ENCODE assay signal across 11 cellular contexts in the genomic region with DNA sequence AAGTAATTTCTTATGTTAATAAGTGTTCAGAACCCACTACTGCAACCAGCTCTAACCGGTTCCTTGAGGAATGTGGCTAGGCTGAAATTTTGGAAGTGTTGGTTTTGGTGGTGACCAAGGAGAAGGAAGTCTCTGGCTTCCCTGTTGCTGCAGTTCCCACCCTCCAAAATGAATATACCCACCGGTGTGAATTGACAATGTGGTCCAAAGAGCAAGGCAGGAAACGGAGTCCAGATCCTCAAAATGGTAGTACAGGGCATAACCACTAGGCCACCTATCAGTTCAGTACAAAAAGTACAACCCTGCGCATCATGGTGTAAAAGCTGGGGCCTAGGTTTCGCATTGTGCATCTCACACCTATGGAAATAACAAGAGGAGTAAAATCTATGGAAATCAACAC. TPM values are rescaled to one million over a fixed set of nuclear protein-coding genes. Genes with fewer than 3 reads are reported as not detected.
A peak's percentile ranks its signal among the peaks of the same experiment; 100 is the strongest.
DNase-seq lines count a peak whose midpoint lies in the region; ATAC-seq and TF ChIP-seq lines count a peak whose summit lies in the region.
"Had no signal": no experiment of that assay in that cellular context is flagged by ENCODE, and none has a peak within 500 bp of the region (broad histone marks: within the 10 kb centered on the region; RNA-seq: fewer than 3 reads in every experiment).

No MANE protein-coding gene starts in this region.

- no peak for DNase-seq in activated CD4-positive, alpha-beta T cell treated with anti-CD3 and anti-CD28 coated beads, Interleukin-2, amount 10 ng/mL, durations not matched to agents 24 days and 14 days
- no peak for DNase-seq in activated CD4-positive, alpha-beta T cell treated with anti-CD3 and anti-CD28 coated beads for 1 hour
- DNase-seq in fibroblast of lung (ENCODE audit: low read depth in 2 of 2), result no peak
- DNase-seq in stimulated activated effector memory CD8-positive, alpha-beta T cell treated with anti-CD3 and anti-CD28 coated beads, Interleukin-12 subunit alpha, Interleukin-12 subunit beta, amount 100 ng/mL, for 72 hours (ENCODE audit: low spot score in 2 of 2), result no peak
- DNase-seq in retina, result no peak
- no peak for DNase-seq in SKM-1 (lab: John Stamatoyannopoulos, UW; ENCODE audit: unreplicated experiment)
- no peak for DNase-seq in prostate gland (ENCODE audit: low spot score)
- DNase-seq: activated CD4-positive, alpha-beta T cell treated with anti-CD3 and anti-CD28 coated beads, Interleukin-2, amount 50 U/mL, for 48 hours; AML-193; NCI-H1694 treated with DMSO at 0.1 percent for 48 hours had no signal

- peak overlapping the region; percentile 94 for H3K4me3 Mint-ChIP-seq in activated CD4-positive, alpha-beta T cell treated with anti-CD3 and anti-CD28 coated beads, Interleukin-2, amount 10 ng/mL, durations not matched to agents 24 days and 14 days
- H3K4me3 Mint-ChIP-seq in stimulated activated effector memory CD8-positive, alpha-beta T cell treated with anti-CD3 and anti-CD28 coated beads, Interleukin-12 subunit alpha, Interleukin-12 subunit beta, amount 100 ng/mL, for 72 hours, result peak overlapping the region; percentile 90

- H3K4me3 ChIP-seq in SU-DHL-6 (ENCODE audit: insufficient read depth, low read length, poor library complexity, severe bottlenecking) (peak overlapping the region; percentile 98), fibroblast of lung (replicated peaks in 1 of 4; ENCODE audit: control extremely low read depth in 1 of 4, insufficient read depth in 1 of 4, low read depth in 3 of 4, low read length in 4 of 4) (peak overlapping the region; percentile 23 to 91 (median 58)), prostate gland (peak overlapping the region in 1 of 2 donors; percentile 89)

- TF ChIP-seq POLR2A in prostate gland (IDR thresholded peaks at IDR 0.05), result no peak

- H3K27me3 ChIP-seq in SU-DHL-6 (ENCODE audit: low read length) (no peaks in the 10 kb centered on the region), fibroblast of lung (ENCODE audit: control insufficient read depth, insufficient read depth, low read length) (no peaks in the 10 kb centered on the region), prostate gland (replicated peaks; ENCODE audit: insufficient read depth) (no peaks in the 10 kb centered on the region)

- no peak overlapping the region for H3K27ac Mint-ChIP-seq in activated CD4-positive, alpha-beta T cell treated with anti-CD3 and anti-CD28 coated beads, Interleukin-2, amount 10 ng/mL, durations not matched to agents 24 days and 14 days
- H3K27ac Mint-ChIP-seq in stimulated activated effector memory CD8-positive, alpha-beta T cell treated with anti-CD3 and anti-CD28 coated beads, Interleukin-12 subunit alpha, Interleukin-12 subunit beta, amount 100 ng/mL, for 72 hours, result no peak overlapping the region

- peaks cover 46% of the 10 kb centered on the region for H3K4me1 Mint-ChIP-seq in activated CD4-positive, alpha-beta T cell treated with anti-CD3 and anti-CD28 coated beads, Interleukin-2, amount 10 ng/mL, durations not matched to agents 24 days and 14 days
- H3K4me1 Mint-ChIP-seq in stimulated activated effector memory CD8-positive, alpha-beta T cell treated with anti-CD3 and anti-CD28 coated beads, Interleukin-12 subunit alpha, Interleukin-12 subunit beta, amount 100 ng/mL, for 72 hours, result peaks cover 43% of the 10 kb centered on the region

- H3F3A ChIP-seq in SU-DHL-6 (ENCODE audit: insufficient read depth), result peaks cover 25% of the 10 kb centered on the region

- H3K9ac ChIP-seq in SU-DHL-6 (ENCODE audit: low read length), result 0 out of 2 replicates have a peak overlapping the region, but pooled peaks have one; percentile 90
- no peak overlapping the region for H3K9ac ChIP-seq in fibroblast of lung (ENCODE audit: insufficient read depth, low read length)

- H3K36me3 Mint-ChIP-seq in activated CD4-positive, alpha-beta T cell treated with anti-CD3 and anti-CD28 coated beads, Interleukin-2, amount 10 ng/mL, durations not matched to agents 24 days and 14 days (ENCODE audit: low read depth), result peaks cover 61% of the 10 kb centered on the region
- H3K36me3 Mint-ChIP-seq in stimulated activated effector memory CD8-positive, alpha-beta T cell treated with anti-CD3 and anti-CD28 coated beads, Interleukin-12 subunit alpha, Interleukin-12 subunit beta, amount 100 ng/mL, for 72 hours, result peaks cover 95% of the 10 kb centered on the region

- H3K79me2 ChIP-seq in SU-DHL-6 (ENCODE audit: insufficient read depth, low read length) (peaks cover 70% of the 10 kb centered on the region), fibroblast of lung (ENCODE audit: control insufficient read depth, insufficient read depth, low read length) (peaks cover 71% of the 10 kb centered on the region)

- H3K27ac ChIP-seq in SU-DHL-6 (ENCODE audit: low read depth, low read length), result no peak overlapping the region
- H3K27ac ChIP-seq in fibroblast of lung (ENCODE audit: insufficient read depth, low read length), result no peak overlapping the region
- H3K27ac ChIP-seq in prostate gland, result peak overlapping the region in 1 of 2 donors; percentile 98

- H3K9me3 ChIP-seq in SU-DHL-6 (ENCODE audit: insufficient read depth, low read length) (no peaks in the 10 kb centered on the region), fibroblast of lung (ENCODE audit: control insufficient read depth, insufficient read depth, low read depth, low read length) (no peaks in the 10 kb centered on the region), prostate gland (no peaks in the 10 kb centered on the region)

- no peaks in the 10 kb centered on the region for H3K27me3 Mint-ChIP-seq in activated CD4-positive, alpha-beta T cell treated with anti-CD3 and anti-CD28 coated beads, Interleukin-2, amount 10 ng/mL, durations not matched to agents 24 days and 14 days

- no peaks in the 10 kb centered on the region for H3K9me2 ChIP-seq in SU-DHL-6 (replicated peaks; ENCODE audit: insufficient read depth, low read length)

- H2AFZ ChIP-seq in SU-DHL-6 (ENCODE audit: low read depth, low read length, severe bottlenecking) (no peak overlapping the region), fibroblast of lung (ENCODE audit: low read length) (no peak overlapping the region)

- no peak for ATAC-seq in stimulated activated effector memory CD8-positive, alpha-beta T cell treated with anti-CD3 and anti-CD28 coated beads, Interleukin-12 subunit alpha, Interleukin-12 subunit beta, amount 100 ng/mL, for 72 hours

- TF ChIP-seq CTCF in SU-DHL-6 (IDR thresholded peaks at IDR 0.05; ENCODE audit: insufficient read depth, low read length, poor library complexity, severe bottlenecking), result no peak
- peak in 1 of 2 donors; percentile 19 for TF ChIP-seq CTCF in fibroblast of lung (conservative IDR thresholded peaks at IDR 0.05 in 1 of 2, IDR thresholded peaks at IDR 0.05 in 1 of 2; ENCODE audit: low read depth in 1 of 2, low read length in 2 of 2)
- TF ChIP-seq CTCF in prostate gland (IDR thresholded peaks at IDR 0.05), result peak in 1 of 4 experiments; percentile 30

- H4K20me1 ChIP-seq in SU-DHL-6 (ENCODE audit: low read depth, low read length) (peaks cover 54% of the 10 kb centered on the region), fibroblast of lung (ENCODE audit: control insufficient read depth, extremely low read depth, insufficient read depth, low read length) (no peaks in the 10 kb centered on the region)

- H3K9me3 Mint-ChIP-seq in activated CD4-positive, alpha-beta T cell treated with anti-CD3 and anti-CD28 coated beads, Interleukin-2, amount 10 ng/mL, durations not matched to agents 24 days and 14 days, result no peaks in the 10 kb centered on the region
- H3K9me3 Mint-ChIP-seq in stimulated activated effector memory CD8-positive, alpha-beta T cell treated with anti-CD3 and anti-CD28 coated beads, Interleukin-12 subunit alpha, Interleukin-12 subunit beta, amount 100 ng/mL, for 72 hours, result no peaks in the 10 kb centered on the region

- H3K36me3 ChIP-seq in SU-DHL-6 (ENCODE audit: low read length), result peaks cover 43% of the 10 kb centered on the region
- peaks cover 5% of the 10 kb centered on the region for H3K36me3 ChIP-seq in fibroblast of lung (ENCODE audit: control insufficient read depth, insufficient read depth, low read length)
- H3K36me3 ChIP-seq in prostate gland, result no peaks in the 10 kb centered on the region

- 56% methylated on average over 5 of the region's 5 CpGs for WGBS in prostate gland

- intact Hi-C loops in activated CD4-positive, alpha-beta T cell treated with anti-CD3 and anti-CD28 coated beads, Interleukin-2, amount 10 ng/mL, durations not matched to agents 24 days and 14 days (cut with micrococcal nuclease), result loop anchor here (2.0 kb wide), 1 partner anchor 198 kb away; the partner anchor contains the start of gene PARD6B
- intact Hi-C loops in prostate gland (cut with DNase I), result loop anchor here (2.0 kb wide), 1 partner anchor 134 kb away; the partner anchor contains the start of gene BCAS4

- H3K4me2 ChIP-seq in SU-DHL-6 (ENCODE audit: low read depth, low read length, poor library complexity, severe bottlenecking) (peak overlapping the region; percentile 76), fibroblast of lung (ENCODE audit: extremely low read depth, insufficient read depth, low read length) (peak overlapping the region; percentile 85)

- peaks cover 6% of the 10 kb centered on the region for H3K4me1 ChIP-seq in fibroblast of lung (ENCODE audit: control insufficient read depth, extremely low read depth, insufficient read depth, low read length)
- H3K4me1 ChIP-seq in prostate gland (replicated peaks), result peaks cover 5% of the 10 kb centered on the region

RNA-seq across cellular contexts. Expression of gene ADNP, which starts 2.8 kb away (rescaled TPM):
- 68.3 and 72.9 TPM in 2 replicates for total RNA-seq in activated CD4-positive, alpha-beta T cell treated with anti-CD3 and anti-CD28 coated beads, Interleukin-2, amount 10 ng/mL, durations not matched to agents 24 days and 14 days
- total RNA-seq in fibroblast of lung (32.1 and 40.0 TPM in 2 replicates), prostate gland (10 to 100 TPM; 46.8 to 84.7 TPM)
- 25.7 and 29.4 TPM in 2 replicates for polyA plus RNA-seq in fibroblast of lung
- 33.8 and 34.1 TPM in 2 replicates for polyA plus RNA-seq in fibroblast of lung (2012)
- 35.2 and 46.4 TPM in 2 replicates for polyA minus RNA-seq in fibroblast of lung (ENCODE audit: low replicate concordance)

RNA-seq across cellular contexts. Expression of gene DPM1, which starts 29.9 kb away (rescaled TPM):
- 61.2 and 68.3 TPM in 2 replicates for total RNA-seq in activated CD4-positive, alpha-beta T cell treated with anti-CD3 and anti-CD28 coated beads, Interleukin-2, amount 10 ng/mL, durations not matched to agents 24 days and 14 days
- total RNA-seq in fibroblast of lung (53.2 and 60.9 TPM in 2 replicates), prostate gland (10 to 100 TPM; 31.6 to 61.6 TPM)
- 89.1 and 103 TPM in 2 replicates for polyA plus RNA-seq in fibroblast of lung
- 66.0 and 68.9 TPM in 2 replicates for polyA plus RNA-seq in fibroblast of lung (2012)
- polyA minus RNA-seq in fibroblast of lung (ENCODE audit: low replicate concordance), result 5.9 and 6.6 TPM in 2 replicates

RNA-seq across cellular contexts. Expression of gene MOCS3, which starts 30.1 kb away (rescaled TPM):
- total RNA-seq in activated CD4-positive, alpha-beta T cell treated with anti-CD3 and anti-CD28 coated beads, Interleukin-2, amount 10 ng/mL, durations not matched to agents 24 days and 14 days, result 5.7 and 6.3 TPM in 2 replicates
- total RNA-seq in fibroblast of lung, result 9.2 and 10.1 TPM in 2 replicates
- polyA plus RNA-seq in fibroblast of lung, result 3.7 and 4.5 TPM in 2 replicates
- 3.3 and 4.0 TPM in 2 replicates for polyA plus RNA-seq in fibroblast of lung (2012)
- polyA minus RNA-seq in fibroblast of lung (ENCODE audit: low replicate concordance), result 5.4 and 7.3 TPM in 2 replicates
- 1 to 10 TPM; 6.6 to 7.9 TPM for total RNA-seq in prostate gland
